In the genomic region with DNA sequence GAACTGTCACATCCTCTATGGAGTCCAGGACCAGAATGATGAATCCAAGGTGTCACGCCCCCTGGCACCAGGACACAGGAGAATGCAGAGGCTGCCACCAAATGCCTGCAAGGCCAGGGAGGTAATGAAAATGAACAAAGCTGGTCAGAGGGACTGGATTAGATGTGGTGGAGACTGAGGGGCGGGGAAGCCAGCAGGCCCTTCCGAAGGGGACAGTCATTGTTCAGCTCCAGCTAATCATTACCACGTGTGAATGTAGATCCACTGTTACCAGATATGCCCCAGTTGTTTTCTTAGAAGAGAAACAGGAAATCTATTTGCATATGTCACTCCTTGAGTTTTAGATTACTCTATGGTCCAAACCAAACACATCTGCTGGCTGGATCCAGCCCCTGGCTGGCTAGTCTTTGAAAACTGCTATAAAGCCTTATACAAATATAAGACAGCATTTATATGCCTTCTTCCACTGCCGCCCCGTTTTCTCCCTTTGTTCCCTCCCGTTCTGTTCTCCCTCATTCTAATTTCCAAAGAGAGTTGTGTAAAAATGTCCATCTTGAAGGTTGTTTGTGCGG, we compare ENCODE assay signal across 8 cellular contexts.
DNase-seq lines count a peak whose midpoint lies in the region; ATAC-seq, FAIRE-seq and TF ChIP-seq lines count a peak whose summit lies in the region.

No MANE protein-coding gene starts in this region.

- peak; percentile 49 for DNase-seq in RCC 7860 (ENCODE audit: low spot score)
- peak; percentile 23 for DNase-seq in nephron progenitor cell
- DNase-seq in medulla oblongata (ENCODE audit: extremely low spot score), result no peak
- no peak for DNase-seq in NCI-H1105 (lab: John Stamatoyannopoulos, UW)
- DNase-seq in iPS-NIHi7 (ENCODE audit: extremely low spot score), result no peak
- no peak for DNase-seq in midbrain (lab: John Stamatoyannopoulos, UW)

- no peaks in the 10 kb centered on the region for H3K27me3 Mint-ChIP-seq in nephron progenitor cell (ENCODE audit: low read depth, poor library complexity)

- peak overlapping the region; percentile 29 for H3K4me3 Mint-ChIP-seq in nephron progenitor cell

- FAIRE-seq in RCC 7860 (lab: Jason Lieb, UNC), result peak; percentile 5

- ATAC-seq in GM18508 (IDR thresholded peaks at IDR 0.05; ENCODE audit: insufficient read depth, unreplicated experiment) (peak; percentile 58), HG02678 (IDR thresholded peaks at IDR 0.05; ENCODE audit: unreplicated experiment) (peak; percentile 85)

- TF ChIP-seq CTCF in nephron progenitor cell (IDR thresholded peaks at IDR 0.05), result no peak

- no peaks in the 10 kb centered on the region for H3K36me3 Mint-ChIP-seq in nephron progenitor cell (ENCODE audit: low read depth)

- no peaks in the 10 kb centered on the region for H3K9me3 Mint-ChIP-seq in nephron progenitor cell

- H3K4me1 Mint-ChIP-seq in nephron progenitor cell, result peaks cover 26% of the 10 kb centered on the region

- H3K27ac Mint-ChIP-seq in nephron progenitor cell, result peak overlapping the region; percentile 96

Comparison
In these comparisons a context has a peak if more than half of its experiments do, and no peak if none do; other contexts are left out.
1. DNase-seq: peak in RCC 7860 (single experiment) and nephron progenitor cell (single experiment); none in medulla oblongata (single experiment), NCI-H1105 (single experiment), iPS-NIHi7 (single experiment) and midbrain (single experiment).